ENCODE assay signal across 24 cellular contexts in genomic region chr22:28031383-28031922, GRCh38.
DNase-seq lines count a peak whose midpoint lies in the region; ATAC-seq, FAIRE-seq and TF ChIP-seq lines count a peak whose summit lies in the region.
"Had no signal": no experiment of that assay in that cellular context is flagged by ENCODE, and none has a peak within 500 bp of the region (broad histone marks: within the 10 kb centered on the region; RNA-seq: fewer than 3 reads in every experiment).

No MANE protein-coding gene starts in this region.

- intact Hi-C loops in posterior vena cava (cut with DNase I), result no loop called here

- peak; percentile 21 for DNase-seq in left lobe of liver (ENCODE audit: low spot score)
- DNase-seq in posterior vena cava (ENCODE audit: low spot score), result peak; percentile 26
- DNase-seq in urothelium cell line (ENCODE audit: low spot score), result no peak
- DNase-seq: CD4-positive, CD25-positive, alpha-beta regulatory T cell; DMS153; H9; HFFc6; MM.1S; NCI-H2029; NCI-H446; NCI-H526; NCI-H82; NK-92 treated with Interleukin-12 subunit alpha and Interleukin-12 subunit beta, amount 100 ng/mL, for 24 hours; PC-3 had no signal

- ATAC-seq in left lobe of liver (no peak), HG03378 (IDR thresholded peaks at IDR 0.05; ENCODE audit: unreplicated experiment) (no peak), GM19395 (IDR thresholded peaks at IDR 0.05; ENCODE audit: unreplicated experiment) (no peak), HG02642 (IDR thresholded peaks at IDR 0.05; ENCODE audit: poor library complexity, unreplicated experiment) (no peak)
- ATAC-seq: GM23338, Right ventricle myocardium inferior had no signal

- peak overlapping the region; percentile 68; the same call in 1 of the 2 replicates for H3K27ac ChIP-seq in VCaP
- H3K27ac ChIP-seq: BLaER1, HL-60, KMS-11 had no signal

- TF ChIP-seq CTCF in VCaP (conservative IDR thresholded peaks at IDR 0.05), result no peak

- FAIRE-seq in urothelium cell line (lab: Jason Lieb, UNC), result peak; percentile 87
- FAIRE-seq: A204.1 had no signal
